1 cellular context compared by ENCODE assay signal in the genomic region with DNA sequence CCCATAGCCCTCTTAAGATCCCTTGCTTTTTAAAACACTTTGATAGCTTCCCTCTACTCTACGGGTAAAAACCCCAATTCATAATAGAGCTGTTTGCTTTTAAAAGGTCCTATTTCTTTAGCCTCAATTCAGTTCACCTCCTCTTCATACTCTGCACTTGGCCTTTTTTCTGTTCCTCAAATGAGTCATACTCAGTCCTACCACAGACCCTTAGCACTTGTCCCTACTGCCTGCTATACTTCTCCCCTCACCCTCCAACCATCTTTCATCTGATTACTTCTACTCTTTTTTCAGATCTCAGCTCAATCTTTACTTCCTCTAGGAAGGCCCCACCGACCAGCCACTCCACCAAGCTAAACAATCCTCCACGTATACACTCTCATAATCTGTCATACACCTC.
TF ChIP-seq lines count a peak whose summit lies in the region.

No MANE protein-coding gene starts in this region.

TF ChIP-seq in GM12878, 131 proteins besides CTCF, POLR2A, EP300 and RAD21 (continues in another document):
- no peak for TF ChIP-seq EGR1 (IDR thresholded peaks at IDR 0.05; ENCODE audit: borderline replicate concordance in 1 of 2, low read depth in 2 of 2, low read length in 2 of 2)
- peak; percentile 92 for TF ChIP-seq JUNB (IDR thresholded peaks at IDR 0.05)
- TF ChIP-seq, protein P1, sequence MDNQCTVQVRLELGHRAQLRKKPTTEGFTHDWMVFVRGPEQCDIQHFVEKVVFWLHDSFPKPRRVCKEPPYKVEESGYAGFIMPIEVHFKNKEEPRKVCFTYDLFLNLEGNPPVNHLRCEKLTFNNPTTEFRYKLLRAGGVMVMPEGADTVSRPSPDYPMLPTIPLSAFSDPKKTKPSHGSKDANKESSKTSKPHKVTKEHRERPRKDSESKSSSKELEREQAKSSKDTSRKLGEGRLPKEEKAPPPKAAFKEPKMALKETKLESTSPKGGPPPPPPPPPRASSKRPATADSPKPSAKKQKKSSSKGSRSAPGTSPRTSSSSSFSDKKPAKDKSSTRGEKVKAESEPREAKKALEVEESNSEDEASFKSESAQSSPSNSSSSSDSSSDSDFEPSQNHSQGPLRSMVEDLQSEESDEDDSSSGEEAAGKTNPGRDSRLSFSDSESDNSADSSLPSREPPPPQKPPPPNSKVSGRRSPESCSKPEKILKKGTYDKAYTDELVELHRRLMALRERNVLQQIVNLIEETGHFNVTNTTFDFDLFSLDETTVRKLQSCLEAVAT (IDR thresholded peaks at IDR 0.05), result peak; percentile 28; the same call in 1 of the 2 replicates
- peak; percentile 74; the same call in 1 of the 2 replicates for TF ChIP-seq CBX5 (IDR thresholded peaks at IDR 0.05; ENCODE audit: low read depth)
- TF ChIP-seq, protein P2, sequence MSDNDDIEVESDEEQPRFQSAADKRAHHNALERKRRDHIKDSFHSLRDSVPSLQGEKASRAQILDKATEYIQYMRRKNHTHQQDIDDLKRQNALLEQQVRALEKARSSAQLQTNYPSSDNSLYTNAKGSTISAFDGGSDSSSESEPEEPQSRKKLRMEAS (IDR thresholded peaks at IDR 0.05; ENCODE audit: low read depth, low read length), result no peak
- TF ChIP-seq CREM (IDR thresholded peaks at IDR 0.05; ENCODE audit: low read depth), result peak; percentile 49; the same call in 1 of the 2 replicates
- peak; percentile 85 for TF ChIP-seq ATF7 (IDR thresholded peaks at IDR 0.05; ENCODE audit: low read depth)
- no peak for TF ChIP-seq RELA (IDR thresholded peaks at IDR 0.05; ENCODE audit: borderline replicate concordance, partially characterized antibody)
- TF ChIP-seq, protein P3, sequence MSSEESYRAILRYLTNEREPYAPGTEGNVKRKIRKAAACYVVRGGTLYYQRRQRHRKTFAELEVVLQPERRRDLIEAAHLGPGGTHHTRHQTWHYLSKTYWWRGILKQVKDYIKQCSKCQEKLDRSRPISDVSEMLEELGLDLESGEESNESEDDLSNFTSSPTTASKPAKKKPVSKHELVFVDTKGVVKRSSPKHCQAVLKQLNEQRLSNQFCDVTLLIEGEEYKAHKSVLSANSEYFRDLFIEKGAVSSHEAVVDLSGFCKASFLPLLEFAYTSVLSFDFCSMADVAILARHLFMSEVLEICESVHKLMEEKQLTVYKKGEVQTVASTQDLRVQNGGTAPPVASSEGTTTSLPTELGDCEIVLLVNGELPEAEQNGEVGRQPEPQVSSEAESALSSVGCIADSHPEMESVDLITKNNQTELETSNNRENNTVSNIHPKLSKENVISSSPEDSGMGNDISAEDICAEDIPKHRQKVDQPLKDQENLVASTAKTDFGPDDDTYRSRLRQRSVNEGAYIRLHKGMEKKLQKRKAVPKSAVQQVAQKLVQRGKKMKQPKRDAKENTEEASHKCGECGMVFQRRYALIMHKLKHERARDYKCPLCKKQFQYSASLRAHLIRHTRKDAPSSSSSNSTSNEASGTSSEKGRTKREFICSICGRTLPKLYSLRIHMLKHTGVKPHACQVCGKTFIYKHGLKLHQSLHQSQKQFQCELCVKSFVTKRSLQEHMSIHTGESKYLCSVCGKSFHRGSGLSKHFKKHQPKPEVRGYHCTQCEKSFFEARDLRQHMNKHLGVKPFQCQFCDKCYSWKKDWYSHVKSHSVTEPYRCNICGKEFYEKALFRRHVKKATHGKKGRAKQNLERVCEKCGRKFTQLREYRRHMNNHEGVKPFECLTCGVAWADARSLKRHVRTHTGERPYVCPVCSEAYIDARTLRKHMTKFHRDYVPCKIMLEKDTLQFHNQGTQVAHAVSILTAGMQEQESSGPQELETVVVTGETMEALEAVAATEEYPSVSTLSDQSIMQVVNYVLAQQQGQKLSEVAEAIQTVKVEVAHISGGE (CRISPR knock-in tag; IDR thresholded peaks at IDR 0.05), result no peak
- TF ChIP-seq SMAD5 (IDR thresholded peaks at IDR 0.05; ENCODE audit: low read depth), result no peak
- no peak for TF ChIP-seq CHD1 (IDR thresholded peaks at IDR 0.05; ENCODE audit: low read depth, low read length)
- 0 out of 2 replicates have a peak, but pooled peaks have one; percentile 15 for TF ChIP-seq NR2F1 (conservative IDR thresholded peaks at IDR 0.05)
- TF ChIP-seq, protein P4, sequence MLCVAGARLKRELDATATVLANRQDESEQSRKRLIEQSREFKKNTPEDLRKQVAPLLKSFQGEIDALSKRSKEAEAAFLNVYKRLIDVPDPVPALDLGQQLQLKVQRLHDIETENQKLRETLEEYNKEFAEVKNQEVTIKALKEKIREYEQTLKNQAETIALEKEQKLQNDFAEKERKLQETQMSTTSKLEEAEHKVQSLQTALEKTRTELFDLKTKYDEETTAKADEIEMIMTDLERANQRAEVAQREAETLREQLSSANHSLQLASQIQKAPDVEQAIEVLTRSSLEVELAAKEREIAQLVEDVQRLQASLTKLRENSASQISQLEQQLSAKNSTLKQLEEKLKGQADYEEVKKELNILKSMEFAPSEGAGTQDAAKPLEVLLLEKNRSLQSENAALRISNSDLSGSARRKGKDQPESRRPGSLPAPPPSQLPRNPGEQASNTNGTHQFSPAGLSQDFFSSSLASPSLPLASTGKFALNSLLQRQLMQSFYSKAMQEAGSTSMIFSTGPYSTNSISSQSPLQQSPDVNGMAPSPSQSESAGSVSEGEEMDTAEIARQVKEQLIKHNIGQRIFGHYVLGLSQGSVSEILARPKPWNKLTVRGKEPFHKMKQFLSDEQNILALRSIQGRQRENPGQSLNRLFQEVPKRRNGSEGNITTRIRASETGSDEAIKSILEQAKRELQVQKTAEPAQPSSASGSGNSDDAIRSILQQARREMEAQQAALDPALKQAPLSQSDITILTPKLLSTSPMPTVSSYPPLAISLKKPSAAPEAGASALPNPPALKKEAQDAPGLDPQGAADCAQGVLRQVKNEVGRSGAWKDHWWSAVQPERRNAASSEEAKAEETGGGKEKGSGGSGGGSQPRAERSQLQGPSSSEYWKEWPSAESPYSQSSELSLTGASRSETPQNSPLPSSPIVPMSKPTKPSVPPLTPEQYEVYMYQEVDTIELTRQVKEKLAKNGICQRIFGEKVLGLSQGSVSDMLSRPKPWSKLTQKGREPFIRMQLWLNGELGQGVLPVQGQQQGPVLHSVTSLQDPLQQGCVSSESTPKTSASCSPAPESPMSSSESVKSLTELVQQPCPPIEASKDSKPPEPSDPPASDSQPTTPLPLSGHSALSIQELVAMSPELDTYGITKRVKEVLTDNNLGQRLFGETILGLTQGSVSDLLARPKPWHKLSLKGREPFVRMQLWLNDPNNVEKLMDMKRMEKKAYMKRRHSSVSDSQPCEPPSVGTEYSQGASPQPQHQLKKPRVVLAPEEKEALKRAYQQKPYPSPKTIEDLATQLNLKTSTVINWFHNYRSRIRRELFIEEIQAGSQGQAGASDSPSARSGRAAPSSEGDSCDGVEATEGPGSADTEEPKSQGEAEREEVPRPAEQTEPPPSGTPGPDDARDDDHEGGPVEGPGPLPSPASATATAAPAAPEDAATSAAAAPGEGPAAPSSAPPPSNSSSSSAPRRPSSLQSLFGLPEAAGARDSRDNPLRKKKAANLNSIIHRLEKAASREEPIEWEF (IDR thresholded peaks at IDR 0.05; ENCODE audit: insufficient replicate concordance, low read depth, low read length), result no peak
- no peak for TF ChIP-seq MTA3 (IDR thresholded peaks at IDR 0.05; ENCODE audit: borderline replicate concordance, low read length)
- TF ChIP-seq POLR2AphosphoS2 (IDR thresholded peaks at IDR 0.05; ENCODE audit: low read depth, low read length), result no peak
- TF ChIP-seq ZBED1 (IDR thresholded peaks at IDR 0.05; ENCODE audit: borderline replicate concordance), result no peak
- no peak for TF ChIP-seq FOS (IDR thresholded peaks at IDR 0.05; ENCODE audit: borderline replicate concordance, extremely low read depth, insufficient read length)
- peak; percentile 76 for TF ChIP-seq DPF2 (IDR thresholded peaks at IDR 0.05)
- TF ChIP-seq YBX1 (IDR thresholded peaks at IDR 0.05), result no peak
- no peak for TF ChIP-seq KDM1A (IDR thresholded peaks at IDR 0.05; ENCODE audit: borderline replicate concordance)
- TF ChIP-seq SMARCA5 (IDR thresholded peaks at IDR 0.05), result peak; percentile 99
- no peak for TF ChIP-seq TCF3 (IDR thresholded peaks at IDR 0.05; ENCODE audit: borderline replicate concordance, insufficient read depth, low read depth, low read length)
- TF ChIP-seq IKZF2 (IDR thresholded peaks at IDR 0.05), result peak; percentile 59 to 73; a peak in 2 of 4 replicates
- 0 out of 2 replicates have a peak, but pooled peaks have one; percentile 15 for TF ChIP-seq IKZF1 (conservative IDR thresholded peaks at IDR 0.05)
- 0 out of 4 replicates have a peak, but pooled peaks have one; percentile 9 to 26 for TF ChIP-seq BHLHE40 (IDR thresholded peaks at IDR 0.05; ENCODE audit: borderline replicate concordance in 1 of 2, low read depth in 2 of 2, low read length in 1 of 2)
- TF ChIP-seq, protein P5, sequence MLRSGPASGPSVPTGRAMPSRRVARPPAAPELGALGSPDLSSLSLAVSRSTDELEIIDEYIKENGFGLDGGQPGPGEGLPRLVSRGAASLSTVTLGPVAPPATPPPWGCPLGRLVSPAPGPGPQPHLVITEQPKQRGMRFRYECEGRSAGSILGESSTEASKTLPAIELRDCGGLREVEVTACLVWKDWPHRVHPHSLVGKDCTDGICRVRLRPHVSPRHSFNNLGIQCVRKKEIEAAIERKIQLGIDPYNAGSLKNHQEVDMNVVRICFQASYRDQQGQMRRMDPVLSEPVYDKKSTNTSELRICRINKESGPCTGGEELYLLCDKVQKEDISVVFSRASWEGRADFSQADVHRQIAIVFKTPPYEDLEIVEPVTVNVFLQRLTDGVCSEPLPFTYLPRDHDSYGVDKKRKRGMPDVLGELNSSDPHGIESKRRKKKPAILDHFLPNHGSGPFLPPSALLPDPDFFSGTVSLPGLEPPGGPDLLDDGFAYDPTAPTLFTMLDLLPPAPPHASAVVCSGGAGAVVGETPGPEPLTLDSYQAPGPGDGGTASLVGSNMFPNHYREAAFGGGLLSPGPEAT (IDR thresholded peaks at IDR 0.05; ENCODE audit: low read depth), result peak; percentile 70
- TF ChIP-seq CREB1 (IDR thresholded peaks at IDR 0.05; ENCODE audit: low read depth), result peak; percentile 27; the same call in 1 of the 2 replicates
- TF ChIP-seq YY1 (IDR thresholded peaks at IDR 0.05; ENCODE audit: low read depth, low read length), result peak; percentile 35; the same call in 1 of the 2 replicates
- peak; percentile 63 for TF ChIP-seq ZNF384 (IDR thresholded peaks at IDR 0.05; ENCODE audit: borderline replicate concordance, low read depth, low read length)
- TF ChIP-seq ETV6 (conservative IDR thresholded peaks at IDR 0.05 in 1 of 2, IDR thresholded peaks at IDR 0.05 in 1 of 2; ENCODE audit: borderline replicate concordance in 1 of 2, low read depth in 1 of 2), result peak in 1 of 2 experiments; percentile 48; a peak in 1 of 4 replicates
- TF ChIP-seq, protein P6, sequence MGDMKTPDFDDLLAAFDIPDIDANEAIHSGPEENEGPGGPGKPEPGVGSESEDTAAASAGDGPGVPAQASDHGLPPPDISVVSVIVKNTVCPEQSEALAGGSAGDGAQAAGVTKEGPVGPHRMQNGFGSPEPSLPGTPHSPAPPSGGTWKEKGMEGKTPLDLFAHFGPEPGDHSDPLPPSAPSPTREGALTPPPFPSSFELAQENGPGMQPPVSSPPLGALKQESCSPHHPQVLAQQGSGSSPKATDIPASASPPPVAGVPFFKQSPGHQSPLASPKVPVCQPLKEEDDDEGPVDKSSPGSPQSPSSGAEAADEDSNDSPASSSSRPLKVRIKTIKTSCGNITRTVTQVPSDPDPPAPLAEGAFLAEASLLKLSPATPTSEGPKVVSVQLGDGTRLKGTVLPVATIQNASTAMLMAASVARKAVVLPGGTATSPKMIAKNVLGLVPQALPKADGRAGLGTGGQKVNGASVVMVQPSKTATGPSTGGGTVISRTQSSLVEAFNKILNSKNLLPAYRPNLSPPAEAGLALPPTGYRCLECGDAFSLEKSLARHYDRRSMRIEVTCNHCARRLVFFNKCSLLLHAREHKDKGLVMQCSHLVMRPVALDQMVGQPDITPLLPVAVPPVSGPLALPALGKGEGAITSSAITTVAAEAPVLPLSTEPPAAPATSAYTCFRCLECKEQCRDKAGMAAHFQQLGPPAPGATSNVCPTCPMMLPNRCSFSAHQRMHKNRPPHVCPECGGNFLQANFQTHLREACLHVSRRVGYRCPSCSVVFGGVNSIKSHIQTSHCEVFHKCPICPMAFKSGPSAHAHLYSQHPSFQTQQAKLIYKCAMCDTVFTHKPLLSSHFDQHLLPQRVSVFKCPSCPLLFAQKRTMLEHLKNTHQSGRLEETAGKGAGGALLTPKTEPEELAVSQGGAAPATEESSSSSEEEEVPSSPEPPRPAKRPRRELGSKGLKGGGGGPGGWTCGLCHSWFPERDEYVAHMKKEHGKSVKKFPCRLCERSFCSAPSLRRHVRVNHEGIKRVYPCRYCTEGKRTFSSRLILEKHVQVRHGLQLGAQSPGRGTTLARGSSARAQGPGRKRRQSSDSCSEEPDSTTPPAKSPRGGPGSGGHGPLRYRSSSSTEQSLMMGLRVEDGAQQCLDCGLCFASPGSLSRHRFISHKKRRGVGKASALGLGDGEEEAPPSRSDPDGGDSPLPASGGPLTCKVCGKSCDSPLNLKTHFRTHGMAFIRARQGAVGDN (IDR thresholded peaks at IDR 0.05), result 0 out of 2 replicates have a peak, but pooled peaks have one; percentile 24
- peak; percentile 39; the same call in 1 of the 2 replicates for TF ChIP-seq BCL11A (IDR thresholded peaks at IDR 0.05; ENCODE audit: low read depth, low read length)
- TF ChIP-seq PAX5 (IDR thresholded peaks at IDR 0.05; ENCODE audit: borderline replicate concordance, low read depth, low read length), result no peak
- 0 out of 2 replicates have a peak, but pooled peaks have one; percentile 37 for TF ChIP-seq WRNIP1 (IDR thresholded peaks at IDR 0.05; ENCODE audit: borderline replicate concordance, low read depth, low read length)
- no peak for TF ChIP-seq BMI1 (IDR thresholded peaks at IDR 0.05; ENCODE audit: borderline replicate concordance)
- TF ChIP-seq NBN (IDR thresholded peaks at IDR 0.05), result peak; percentile 94
- TF ChIP-seq, protein P7, sequence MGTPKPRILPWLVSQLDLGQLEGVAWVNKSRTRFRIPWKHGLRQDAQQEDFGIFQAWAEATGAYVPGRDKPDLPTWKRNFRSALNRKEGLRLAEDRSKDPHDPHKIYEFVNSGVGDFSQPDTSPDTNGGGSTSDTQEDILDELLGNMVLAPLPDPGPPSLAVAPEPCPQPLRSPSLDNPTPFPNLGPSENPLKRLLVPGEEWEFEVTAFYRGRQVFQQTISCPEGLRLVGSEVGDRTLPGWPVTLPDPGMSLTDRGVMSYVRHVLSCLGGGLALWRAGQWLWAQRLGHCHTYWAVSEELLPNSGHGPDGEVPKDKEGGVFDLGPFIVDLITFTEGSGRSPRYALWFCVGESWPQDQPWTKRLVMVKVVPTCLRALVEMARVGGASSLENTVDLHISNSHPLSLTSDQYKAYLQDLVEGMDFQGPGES (IDR thresholded peaks at IDR 0.05), result no peak
- 0 out of 2 replicates have a peak, but pooled peaks have one; percentile 84 for TF ChIP-seq RCOR1 (conservative IDR thresholded peaks at IDR 0.05; ENCODE audit: low read depth, low read length)
- TF ChIP-seq ZNF274 (IDR thresholded peaks at IDR 0.05; ENCODE audit: insufficient read depth, insufficient read length), result no peak
- TF ChIP-seq TCF7 (IDR thresholded peaks at IDR 0.05; ENCODE audit: borderline replicate concordance), result no peak
- TF ChIP-seq RBBP5 (conservative IDR thresholded peaks at IDR 0.05), result no peak
- TF ChIP-seq LARP7 (IDR thresholded peaks at IDR 0.05), result no peak
- TF ChIP-seq GABPA (IDR thresholded peaks at IDR 0.05; ENCODE audit: low read depth), result no peak
- TF ChIP-seq, protein P8, sequence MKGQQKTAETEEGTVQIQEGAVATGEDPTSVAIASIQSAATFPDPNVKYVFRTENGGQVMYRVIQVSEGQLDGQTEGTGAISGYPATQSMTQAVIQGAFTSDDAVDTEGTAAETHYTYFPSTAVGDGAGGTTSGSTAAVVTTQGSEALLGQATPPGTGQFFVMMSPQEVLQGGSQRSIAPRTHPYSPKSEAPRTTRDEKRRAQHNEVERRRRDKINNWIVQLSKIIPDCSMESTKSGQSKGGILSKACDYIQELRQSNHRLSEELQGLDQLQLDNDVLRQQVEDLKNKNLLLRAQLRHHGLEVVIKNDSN (IDR thresholded peaks at IDR 0.05; ENCODE audit: borderline replicate concordance, extremely low read length, insufficient read depth, low read depth, low read length), result no peak
- no peak for TF ChIP-seq ZNF207 (IDR thresholded peaks at IDR 0.05; ENCODE audit: borderline replicate concordance)
